ENCODE assay signal across 8 cellular contexts in genomic region chr11:95066721-95067041, GRCh38. TPM values are rescaled to one million over a fixed set of nuclear protein-coding genes. Genes with fewer than 3 reads are reported as not detected.
DNase-seq lines count a peak whose midpoint lies in the region; ATAC-seq, FAIRE-seq and TF ChIP-seq lines count a peak whose summit lies in the region.

SRSF8 (plus strand) TSS chr11:95066919; CDS start chr11:95067227, 308 bp downstream.

- H3K27ac ChIP-seq in GM23248 (peak within 1 kb of the TSS; percentile 85), keratinocyte (ENCODE audit: control insufficient read depth, insufficient read depth, low read length) (peak within 1 kb of the TSS; percentile 90), stomach (peak within 1 kb of the TSS; percentile 96 to 100 (median 98))

- H3K9me2 ChIP-seq in GM23248 (ENCODE audit: insufficient read depth) (no peaks in the 10 kb centered on the region), Loucy (replicated peaks; ENCODE audit: low read depth, low read length) (no peaks in the 10 kb centered on the region)

- H3K9ac ChIP-seq in GM23248 (peak within 1 kb of the TSS; percentile 93), Loucy (ENCODE audit: low read depth, low read length, poor library complexity, severe bottlenecking) (peak within 1 kb of the TSS; percentile 91), keratinocyte (ENCODE audit: control insufficient read depth, extremely low read depth, insufficient read depth, low read length) (peak within 1 kb of the TSS; percentile 93)

- H3K4me1 ChIP-seq in GM23248 (ENCODE audit: insufficient read depth): peaks cover 12% of the 10 kb centered on the region
- H3K4me1 ChIP-seq in Loucy (ENCODE audit: insufficient read depth, low read length, poor library complexity, severe bottlenecking): peaks cover 29% of the 10 kb centered on the region
- peaks cover 19% of the 10 kb centered on the region for H3K4me1 ChIP-seq in keratinocyte (ENCODE audit: control insufficient read depth, extremely low read depth, insufficient read depth, low read length)
- peaks cover 6 to 34% (median 26%) of the 10 kb centered on the region in 4 donors for H3K4me1 ChIP-seq in stomach

- no peaks in the 10 kb centered on the region for H4K20me1 ChIP-seq in GM23248 (ENCODE audit: insufficient read depth)
- peaks cover 15% of the 10 kb centered on the region for H4K20me1 ChIP-seq in Loucy (ENCODE audit: insufficient read depth, low read length, poor library complexity, severe bottlenecking)
- no peaks in the 10 kb centered on the region for H4K20me1 ChIP-seq in keratinocyte (ENCODE audit: control insufficient read depth, extremely low read depth, insufficient read depth, low read length)

- peak; percentile 59 for FAIRE-seq in keratinocyte (lab: Jason Lieb, UNC)

- no peaks in the 10 kb centered on the region for H3K36me3 ChIP-seq in GM23248 (ENCODE audit: low read depth)
- H3K36me3 ChIP-seq in Loucy (ENCODE audit: insufficient read depth, low read length): no peaks in the 10 kb centered on the region
- H3K36me3 ChIP-seq in keratinocyte (ENCODE audit: control insufficient read depth in 2 of 2, extremely low read depth in 1 of 2, insufficient read depth in 2 of 2, low read length in 2 of 2): no peaks in the 10 kb centered on the region
- H3K36me3 ChIP-seq in stomach: peaks cover 0 to 5% (median 2%) of the 10 kb centered on the region in 4 donors

- H3K9me3 ChIP-seq in GM23248 (ENCODE audit: low read depth): no peaks in the 10 kb centered on the region
- no peaks in the 10 kb centered on the region for H3K9me3 ChIP-seq in Loucy (ENCODE audit: insufficient read depth, low read depth, low read length)
- H3K9me3 ChIP-seq in keratinocyte (ENCODE audit: control insufficient read depth, low read depth, low read length): no peaks in the 10 kb centered on the region
- H3K9me3 ChIP-seq in stomach: no peaks in the 10 kb centered on the region

- intact Hi-C loops in stomach (cut with DNase I; ENCODE audit: low total_unique reads): no loop called here

- H3F3A ChIP-seq in GM23248 (ENCODE audit: insufficient read depth) (peaks cover 23% of the 10 kb centered on the region), Loucy (ENCODE audit: low read depth) (no peaks in the 10 kb centered on the region)

- no peak for TF ChIP-seq CTCF in Loucy (conservative IDR thresholded peaks at IDR 0.05; ENCODE audit: low read length)
- no peak for TF ChIP-seq CTCF in astrocyte of the cerebellum (IDR thresholded peaks at IDR 0.05; ENCODE audit: low read depth, low read length, missing control alignments)
- no peak for TF ChIP-seq CTCF in keratinocyte (optimal IDR thresholded peaks at IDR 0.05 in 1 of 3, IDR thresholded peaks at IDR 0.05 in 1 of 3, conservative IDR thresholded peaks at IDR 0.05 in 1 of 3; ENCODE audit: extremely low read depth in 1 of 3, insufficient read depth in 2 of 3, low read length in 3 of 3)
- TF ChIP-seq CTCF in stomach (IDR thresholded peaks at IDR 0.05): no peak

- H2AFZ ChIP-seq in GM23248 (peak within 1 kb of the TSS; percentile 91), Loucy (ENCODE audit: low read length) (peak within 1 kb of the TSS; percentile 86), keratinocyte (ENCODE audit: control insufficient read depth, low read length) (peak within 1 kb of the TSS; percentile 76)

- H3K79me2 ChIP-seq in GM23248 (ENCODE audit: insufficient read depth) (peaks cover 34% of the 10 kb centered on the region), Loucy (ENCODE audit: insufficient read depth, low read length) (peaks cover 47% of the 10 kb centered on the region), keratinocyte (ENCODE audit: control insufficient read depth, insufficient read depth, low read length) (peaks cover 31% of the 10 kb centered on the region)

- H3K4me3 ChIP-seq in GM23248: peak within 1 kb of the TSS; percentile 99
- H3K4me3 ChIP-seq in Loucy (ENCODE audit: low read length, poor library complexity, severe bottlenecking): peak within 1 kb of the TSS; percentile 95
- peak within 1 kb of the TSS; percentile 86 for H3K4me3 ChIP-seq in astrocyte of the cerebellum (ENCODE audit: low read depth, low read length)
- peak within 1 kb of the TSS; percentile 69 to 100 (median 99) for H3K4me3 ChIP-seq in keratinocyte (ENCODE audit: control insufficient read depth in 2 of 3, extremely low read depth in 1 of 3, insufficient read depth in 2 of 3, low read depth in 1 of 3, low read length in 3 of 3)
- peak within 1 kb of the TSS; percentile 60 to 87 (median 80) for H3K4me3 ChIP-seq in stomach

- H3K4me2 ChIP-seq in GM23248 (ENCODE audit: unreplicated experiment) (peak within 1 kb of the TSS; percentile 98), Loucy (ENCODE audit: low read depth, low read length, poor library complexity, severe bottlenecking) (peak within 1 kb of the TSS; percentile 78), keratinocyte (ENCODE audit: control insufficient read depth, extremely low read depth, insufficient read depth, low read depth, low read length) (peak within 1 kb of the TSS; percentile 85)

- in situ Hi-C loops in GM23248 (cut with MboI): no loop called here
- in situ Hi-C loops in astrocyte of the cerebellum (cut with HindIII; ENCODE audit: low sequenced_read_pairs): no loop called here

- no peak for DNase-seq in GM23248
- no peak for DNase-seq in astrocyte of the cerebellum (ENCODE audit: low read depth)
- no peak for DNase-seq in keratinocyte (ENCODE audit: low read depth, low spot score)
- no peak for DNase-seq in stomach
- DNase-seq in middle frontal gyrus (ENCODE audit: extremely low spot score, low spot score): no peak
- no peak for DNase-seq in GDM1 (lab: John Stamatoyannopoulos, UW)

- 1% methylated on average over 4 of the region's 4 CpGs for WGBS in GM23248 (ENCODE audit: low coverage in 1 of 2, low lambda C conversion rate in 2 of 2, missing lambda C conversion rate in 2 of 2), 2 experiments
- 0% methylated on average over 4 of the region's 4 CpGs for WGBS in stomach, 5 donors

- no peaks in the 10 kb centered on the region for H3K9me1 ChIP-seq in keratinocyte (ENCODE audit: control insufficient read depth, extremely low read depth, insufficient read depth, low read length)

- no peak for TF ChIP-seq EP300 in stomach (IDR thresholded peaks at IDR 0.05)

- no peaks in the 10 kb centered on the region for H3K27me3 ChIP-seq in GM23248 (replicated peaks; ENCODE audit: insufficient read depth)
- no peaks in the 10 kb centered on the region for H3K27me3 ChIP-seq in Loucy (ENCODE audit: insufficient read depth, low read length, poor library complexity, severe bottlenecking)
- H3K27me3 ChIP-seq in keratinocyte (ENCODE audit: control insufficient read depth, extremely low read depth, insufficient read depth, low read length): no peaks in the 10 kb centered on the region
- no peaks in the 10 kb centered on the region for H3K27me3 ChIP-seq in stomach

- TF ChIP-seq POLR2A in stomach (IDR thresholded peaks at IDR 0.05): no peak

- dilution Hi-C loops in keratinocyte (cut with MboI; ENCODE audit: extremely low pct_ligation_motif_present, low sequenced_read_pairs): no loop called here

- peak; percentile 51 for ATAC-seq in GM18502 (IDR thresholded peaks at IDR 0.05; ENCODE audit: poor library complexity, unreplicated experiment)

RNA-seq across cellular contexts. Expression of gene SRSF8, which starts in this region (rescaled TPM):
- total RNA-seq in GM23248 (2014; rRNA removed; shearing (Covaris generic)): 14.8 and 27.7 TPM in 2 replicates
- polyA plus RNA-seq in GM23248 (2016; fragmentation: Nextera tagmentation; extraction: Ambion mirVana) (33.3 and 39.4 TPM in 2 replicates), keratinocyte (37.8 to 47.7 TPM (median 43.0 TPM) in 3 replicates), stomach (10 to 100 TPM; 30.3 to 39.6 (median 36.3) TPM)
- 15.7 TPM for polyA plus RNA-seq in keratinocyte (2011; ENCODE audit: low read depth)
- 35.3 and 57.1 TPM in 2 replicates for polyA plus RNA-seq in keratinocyte (2011; cell fraction: cytosol; rRNA removed)
- 36.9 and 45.8 TPM in 2 replicates for polyA plus RNA-seq in keratinocyte (2011; cell fraction: nucleus; rRNA removed)
- 39.3 and 49.9 TPM in 2 replicates for polyA plus RNA-seq in keratinocyte (2012; ENCODE audit: low replicate concordance)
- polyA minus RNA-seq in keratinocyte: 11.3 to 25.0 TPM (median 21.3 TPM) in 3 replicates
- polyA minus RNA-seq in keratinocyte (2011; cell fraction: cytosol; rRNA and poly(A)+ RNA removed): 15.3 TPM
- polyA minus RNA-seq in keratinocyte (2011; cell fraction: nucleus; rRNA and poly(A)+ RNA removed): 11.4 and 13.8 TPM in 2 replicates
- total RNA-seq in stomach: 10 to 100 TPM; 10.7 to 34.6 (median 25.7) TPM
